Comparison of ENCODE assay signal across 1 cellular context in the genomic region with DNA sequence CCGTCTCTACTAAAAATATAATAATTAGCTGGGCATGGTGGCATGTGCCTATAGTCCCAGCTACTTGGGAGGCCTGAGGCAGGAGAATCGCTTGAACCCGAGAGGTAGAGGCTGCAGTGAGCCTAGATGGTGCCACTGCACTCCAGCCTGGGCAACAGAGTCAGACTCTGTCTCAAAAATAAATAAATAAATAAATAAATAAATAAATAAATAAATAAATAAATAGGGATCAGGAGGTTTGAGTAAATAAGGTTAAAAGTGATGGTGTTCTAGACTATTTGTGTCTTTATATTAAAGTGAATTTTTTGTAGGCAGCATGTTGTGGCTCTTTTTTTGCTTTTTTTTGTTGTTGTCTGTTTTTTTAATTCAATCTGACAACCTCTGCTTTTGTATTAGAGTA.
A peak's percentile ranks its signal among the peaks of the same experiment; 100 is the strongest.
TF ChIP-seq lines count a peak whose summit lies in the region.

No MANE protein-coding gene starts in this region.

TF ChIP-seq in HEK293, 187 proteins besides CTCF, POLR2A, EP300 and RAD21 (continued from another document):
- TF ChIP-seq ZBTB21 (tag by site-specific recombination; IDR thresholded peaks at IDR 0.05) (peak; percentile 42; the same call in 1 of the 2 replicates), ZNF426 (tag by site-specific recombination; IDR thresholded peaks at IDR 0.05) (peak; percentile 93), ZNF19 (tag by site-specific recombination; IDR thresholded peaks at IDR 0.05; ENCODE audit: low read depth) (0 out of 2 replicates have a peak, but pooled peaks have one; percentile 40), RBAK (tag by site-specific recombination; IDR thresholded peaks at IDR 0.05) (peak; percentile 58; the same call in 1 of the 2 replicates), ZNF292 (tag by site-specific recombination; IDR thresholded peaks at IDR 0.05; ENCODE audit: borderline replicate concordance, low read depth) (peak; percentile 62; the same call in 1 of the 2 replicates), ZNF341 (tag by site-specific recombination; IDR thresholded peaks at IDR 0.05; ENCODE audit: low read depth) (peak; percentile 29; the same call in 1 of the 2 replicates), ZNF202 (tag by site-specific recombination; IDR thresholded peaks at IDR 0.05; ENCODE audit: borderline replicate concordance) (peak; percentile 84), ZFP37 (tag by site-specific recombination; IDR thresholded peaks at IDR 0.05) (0 out of 2 replicates have a peak, but pooled peaks have one; percentile 31), ZNF555 (tag by site-specific recombination; conservative IDR thresholded peaks at IDR 0.05) (peak; percentile 91), ZNF140 (tag by site-specific recombination; IDR thresholded peaks at IDR 0.05) (peak; percentile 75; the same call in 1 of the 2 replicates), ZBTB8A (tag by site-specific recombination; IDR thresholded peaks at IDR 0.05) (peak; percentile 77), ZNF560 (tag by site-specific recombination; IDR thresholded peaks at IDR 0.05; ENCODE audit: borderline replicate concordance) (peak; percentile 74; the same call in 1 of the 2 replicates), ZNF266 (tag by site-specific recombination; IDR thresholded peaks at IDR 0.05; ENCODE audit: low read depth) (peak; percentile 90), ZNF629 (tag by site-specific recombination; IDR thresholded peaks at IDR 0.05) (0 out of 2 replicates have a peak, but pooled peaks have one; percentile 45), ZNF138 (tag by site-specific recombination; IDR thresholded peaks at IDR 0.05; ENCODE audit: borderline replicate concordance) (peak; percentile 54; the same call in 1 of the 2 replicates), ZNF530 (tag by site-specific recombination; IDR thresholded peaks at IDR 0.05; ENCODE audit: low read depth) (0 out of 2 replicates have a peak, but pooled peaks have one; percentile 67), ZNF394 (tag by site-specific recombination; IDR thresholded peaks at IDR 0.05; ENCODE audit: borderline replicate concordance) (peak; percentile 96), ZNF529 (tag by site-specific recombination; IDR thresholded peaks at IDR 0.05; ENCODE audit: insufficient replicate concordance) (peak; percentile 76), ZNF664 (tag by site-specific recombination; IDR thresholded peaks at IDR 0.05) (peak; percentile 57; the same call in 1 of the 2 replicates), ZNF623 (tag by site-specific recombination; IDR thresholded peaks at IDR 0.05) (peak; percentile 77), ZNF433 (tag by site-specific recombination; IDR thresholded peaks at IDR 0.05; ENCODE audit: low read depth) (peak; percentile 62; the same call in 1 of the 2 replicates)
- TF ChIP-seq, protein P1, sequence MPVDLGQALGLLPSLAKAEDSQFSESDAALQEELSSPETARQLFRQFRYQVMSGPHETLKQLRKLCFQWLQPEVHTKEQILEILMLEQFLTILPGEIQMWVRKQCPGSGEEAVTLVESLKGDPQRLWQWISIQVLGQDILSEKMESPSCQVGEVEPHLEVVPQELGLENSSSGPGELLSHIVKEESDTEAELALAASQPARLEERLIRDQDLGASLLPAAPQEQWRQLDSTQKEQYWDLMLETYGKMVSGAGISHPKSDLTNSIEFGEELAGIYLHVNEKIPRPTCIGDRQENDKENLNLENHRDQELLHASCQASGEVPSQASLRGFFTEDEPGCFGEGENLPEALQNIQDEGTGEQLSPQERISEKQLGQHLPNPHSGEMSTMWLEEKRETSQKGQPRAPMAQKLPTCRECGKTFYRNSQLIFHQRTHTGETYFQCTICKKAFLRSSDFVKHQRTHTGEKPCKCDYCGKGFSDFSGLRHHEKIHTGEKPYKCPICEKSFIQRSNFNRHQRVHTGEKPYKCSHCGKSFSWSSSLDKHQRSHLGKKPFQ (tag by site-specific recombination; IDR thresholded peaks at IDR 0.05) = 0 out of 2 replicates have a peak, but pooled peaks have one; percentile 22
- TF ChIP-seq, protein P2, sequence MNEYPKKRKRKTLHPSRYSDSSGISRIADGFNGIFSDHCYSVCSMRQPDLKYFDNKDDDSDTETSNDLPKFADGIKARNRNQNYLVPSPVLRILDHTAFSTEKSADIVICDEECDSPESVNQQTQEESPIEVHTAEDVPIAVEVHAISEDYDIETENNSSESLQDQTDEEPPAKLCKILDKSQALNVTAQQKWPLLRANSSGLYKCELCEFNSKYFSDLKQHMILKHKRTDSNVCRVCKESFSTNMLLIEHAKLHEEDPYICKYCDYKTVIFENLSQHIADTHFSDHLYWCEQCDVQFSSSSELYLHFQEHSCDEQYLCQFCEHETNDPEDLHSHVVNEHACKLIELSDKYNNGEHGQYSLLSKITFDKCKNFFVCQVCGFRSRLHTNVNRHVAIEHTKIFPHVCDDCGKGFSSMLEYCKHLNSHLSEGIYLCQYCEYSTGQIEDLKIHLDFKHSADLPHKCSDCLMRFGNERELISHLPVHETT (tag by site-specific recombination; IDR thresholded peaks at IDR 0.05) = 0 out of 2 replicates have a peak, but pooled peaks have one; percentile 34
- TF ChIP-seq, protein P3, sequence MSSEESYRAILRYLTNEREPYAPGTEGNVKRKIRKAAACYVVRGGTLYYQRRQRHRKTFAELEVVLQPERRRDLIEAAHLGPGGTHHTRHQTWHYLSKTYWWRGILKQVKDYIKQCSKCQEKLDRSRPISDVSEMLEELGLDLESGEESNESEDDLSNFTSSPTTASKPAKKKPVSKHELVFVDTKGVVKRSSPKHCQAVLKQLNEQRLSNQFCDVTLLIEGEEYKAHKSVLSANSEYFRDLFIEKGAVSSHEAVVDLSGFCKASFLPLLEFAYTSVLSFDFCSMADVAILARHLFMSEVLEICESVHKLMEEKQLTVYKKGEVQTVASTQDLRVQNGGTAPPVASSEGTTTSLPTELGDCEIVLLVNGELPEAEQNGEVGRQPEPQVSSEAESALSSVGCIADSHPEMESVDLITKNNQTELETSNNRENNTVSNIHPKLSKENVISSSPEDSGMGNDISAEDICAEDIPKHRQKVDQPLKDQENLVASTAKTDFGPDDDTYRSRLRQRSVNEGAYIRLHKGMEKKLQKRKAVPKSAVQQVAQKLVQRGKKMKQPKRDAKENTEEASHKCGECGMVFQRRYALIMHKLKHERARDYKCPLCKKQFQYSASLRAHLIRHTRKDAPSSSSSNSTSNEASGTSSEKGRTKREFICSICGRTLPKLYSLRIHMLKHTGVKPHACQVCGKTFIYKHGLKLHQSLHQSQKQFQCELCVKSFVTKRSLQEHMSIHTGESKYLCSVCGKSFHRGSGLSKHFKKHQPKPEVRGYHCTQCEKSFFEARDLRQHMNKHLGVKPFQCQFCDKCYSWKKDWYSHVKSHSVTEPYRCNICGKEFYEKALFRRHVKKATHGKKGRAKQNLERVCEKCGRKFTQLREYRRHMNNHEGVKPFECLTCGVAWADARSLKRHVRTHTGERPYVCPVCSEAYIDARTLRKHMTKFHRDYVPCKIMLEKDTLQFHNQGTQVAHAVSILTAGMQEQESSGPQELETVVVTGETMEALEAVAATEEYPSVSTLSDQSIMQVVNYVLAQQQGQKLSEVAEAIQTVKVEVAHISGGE (tag by site-specific recombination; conservative IDR thresholded peaks at IDR 0.05; ENCODE audit: low read depth) = peak; percentile 77
- TF ChIP-seq, protein P4, sequence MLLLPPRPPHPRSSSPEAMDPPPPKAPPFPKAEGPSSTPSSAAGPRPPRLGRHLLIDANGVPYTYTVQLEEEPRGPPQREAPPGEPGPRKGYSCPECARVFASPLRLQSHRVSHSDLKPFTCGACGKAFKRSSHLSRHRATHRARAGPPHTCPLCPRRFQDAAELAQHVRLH (tag by site-specific recombination; IDR thresholded peaks at IDR 0.05) = 0 out of 2 replicates have a peak, but pooled peaks have one; percentile 61
